Comparison of ENCODE assay signal across 2 cellular contexts in genomic region chr11:114091791-114092397, GRCh38.
TF ChIP-seq lines count a peak whose summit lies in the region.

No MANE protein-coding gene starts in this region.

TF ChIP-seq in K562, 482 proteins besides CTCF, POLR2A, EP300 and RAD21 (continues in another document):
- TF ChIP-seq ZNF124 (CRISPR knock-in tag; IDR thresholded peaks at IDR 0.05) (no peak), ZNF76 (CRISPR knock-in tag; IDR thresholded peaks at IDR 0.05; ENCODE audit: borderline replicate concordance) (no peak), DDX20 (tag; IDR thresholded peaks at IDR 0.05; ENCODE audit: low read depth) (no peak), ZNF639 (CRISPR knock-in tag; conservative IDR thresholded peaks at IDR 0.05 in 1 of 2, IDR thresholded peaks at IDR 0.05 in 1 of 2) (no peak), STAT6 (CRISPR knock-in tag; IDR thresholded peaks at IDR 0.05) (no peak), CCNT2 (IDR thresholded peaks at IDR 0.05; ENCODE audit: borderline replicate concordance, extremely low read depth, insufficient read length, low read depth, low read length) (no peak), MAFG (tag; conservative IDR thresholded peaks at IDR 0.05) (no peak), ZNF586 (CRISPR knock-in tag; conservative IDR thresholded peaks at IDR 0.05) (no peak), DMBX1 (CRISPR knock-in tag; IDR thresholded peaks at IDR 0.05; ENCODE audit: borderline replicate concordance) (no peak), MTA2 (IDR thresholded peaks at IDR 0.05; ENCODE audit: low read depth) (no peak), HLTF (IDR thresholded peaks at IDR 0.05) (no peak), MAFK (IDR thresholded peaks at IDR 0.05; ENCODE audit: low read length) (no peak), NONO (IDR thresholded peaks at IDR 0.05; ENCODE audit: low read depth in 2 of 2, low read length in 1 of 2) (no peak), ETV1 (tag; conservative IDR thresholded peaks at IDR 0.05; ENCODE audit: low read depth) (no peak), THAP7 (CRISPR knock-in tag; IDR thresholded peaks at IDR 0.05) (no peak)
- TF ChIP-seq, protein P1, sequence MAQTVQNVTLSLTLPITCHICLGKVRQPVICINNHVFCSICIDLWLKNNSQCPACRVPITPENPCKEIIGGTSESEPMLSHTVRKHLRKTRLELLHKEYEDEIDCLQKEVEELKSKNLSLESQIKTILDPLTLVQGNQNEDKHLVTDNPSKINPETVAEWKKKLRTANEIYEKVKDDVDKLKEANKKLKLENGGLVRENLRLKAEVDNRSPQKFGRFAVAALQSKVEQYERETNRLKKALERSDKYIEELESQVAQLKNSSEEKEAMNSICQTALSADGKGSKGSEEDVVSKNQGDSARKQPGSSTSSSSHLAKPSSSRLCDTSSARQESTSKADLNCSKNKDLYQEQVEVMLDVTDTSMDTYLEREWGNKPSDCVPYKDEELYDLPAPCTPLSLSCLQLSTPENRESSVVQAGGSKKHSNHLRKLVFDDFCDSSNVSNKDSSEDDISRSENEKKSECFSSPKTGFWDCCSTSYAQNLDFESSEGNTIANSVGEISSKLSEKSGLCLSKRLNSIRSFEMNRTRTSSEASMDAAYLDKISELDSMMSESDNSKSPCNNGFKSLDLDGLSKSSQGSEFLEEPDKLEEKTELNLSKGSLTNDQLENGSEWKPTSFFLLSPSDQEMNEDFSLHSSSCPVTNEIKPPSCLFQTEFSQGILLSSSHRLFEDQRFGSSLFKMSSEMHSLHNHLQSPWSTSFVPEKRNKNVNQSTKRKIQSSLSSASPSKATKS (CRISPR knock-in tag; IDR thresholded peaks at IDR 0.05), result no peak
- TF ChIP-seq, protein P2, sequence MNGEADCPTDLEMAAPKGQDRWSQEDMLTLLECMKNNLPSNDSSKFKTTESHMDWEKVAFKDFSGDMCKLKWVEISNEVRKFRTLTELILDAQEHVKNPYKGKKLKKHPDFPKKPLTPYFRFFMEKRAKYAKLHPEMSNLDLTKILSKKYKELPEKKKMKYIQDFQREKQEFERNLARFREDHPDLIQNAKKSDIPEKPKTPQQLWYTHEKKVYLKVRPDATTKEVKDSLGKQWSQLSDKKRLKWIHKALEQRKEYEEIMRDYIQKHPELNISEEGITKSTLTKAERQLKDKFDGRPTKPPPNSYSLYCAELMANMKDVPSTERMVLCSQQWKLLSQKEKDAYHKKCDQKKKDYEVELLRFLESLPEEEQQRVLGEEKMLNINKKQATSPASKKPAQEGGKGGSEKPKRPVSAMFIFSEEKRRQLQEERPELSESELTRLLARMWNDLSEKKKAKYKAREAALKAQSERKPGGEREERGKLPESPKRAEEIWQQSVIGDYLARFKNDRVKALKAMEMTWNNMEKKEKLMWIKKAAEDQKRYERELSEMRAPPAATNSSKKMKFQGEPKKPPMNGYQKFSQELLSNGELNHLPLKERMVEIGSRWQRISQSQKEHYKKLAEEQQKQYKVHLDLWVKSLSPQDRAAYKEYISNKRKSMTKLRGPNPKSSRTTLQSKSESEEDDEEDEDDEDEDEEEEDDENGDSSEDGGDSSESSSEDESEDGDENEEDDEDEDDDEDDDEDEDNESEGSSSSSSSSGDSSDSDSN (IDR thresholded peaks at IDR 0.05; ENCODE audit: borderline replicate concordance in 1 of 2, low read depth in 2 of 2, low read length in 2 of 2), result no peak
- TF ChIP-seq, protein P3, sequence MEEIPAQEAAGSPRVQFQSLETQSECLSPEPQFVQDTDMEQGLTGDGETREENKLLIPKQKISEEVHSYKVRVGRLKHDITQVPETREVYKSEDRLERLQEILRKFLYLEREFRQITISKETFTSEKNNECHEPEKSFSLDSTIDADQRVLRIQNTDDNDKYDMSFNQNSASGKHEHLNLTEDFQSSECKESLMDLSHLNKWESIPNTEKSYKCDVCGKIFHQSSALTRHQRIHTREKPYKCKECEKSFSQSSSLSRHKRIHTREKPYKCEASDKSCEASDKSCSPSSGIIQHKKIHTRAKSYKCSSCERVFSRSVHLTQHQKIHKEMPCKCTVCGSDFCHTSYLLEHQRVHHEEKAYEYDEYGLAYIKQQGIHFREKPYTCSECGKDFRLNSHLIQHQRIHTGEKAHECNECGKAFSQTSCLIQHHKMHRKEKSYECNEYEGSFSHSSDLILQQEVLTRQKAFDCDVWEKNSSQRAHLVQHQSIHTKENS (CRISPR knock-in tag; IDR thresholded peaks at IDR 0.05), result no peak

TF ChIP-seq in HepG2, 621 proteins besides CTCF, POLR2A, EP300 and RAD21 (continues in another document):
- TF ChIP-seq ZBTB1 (CRISPR knock-in tag; IDR thresholded peaks at IDR 0.05; ENCODE audit: borderline replicate concordance) (no peak), ZNF350 (CRISPR knock-in tag; IDR thresholded peaks at IDR 0.05; ENCODE audit: borderline replicate concordance, low read depth) (no peak), HOXA9 (CRISPR knock-in tag; IDR thresholded peaks at IDR 0.05; ENCODE audit: borderline replicate concordance) (no peak), ZNF770 (CRISPR knock-in tag; IDR thresholded peaks at IDR 0.05) (peak; percentile 28; the same call in 1 of the 2 replicates), ZFX (CRISPR knock-in tag; IDR thresholded peaks at IDR 0.05; ENCODE audit: low read depth) (peak; percentile 51), MYPOP (CRISPR knock-in tag; IDR thresholded peaks at IDR 0.05) (no peak), LCORL (IDR thresholded peaks at IDR 0.05) (no peak), LCORL (CRISPR knock-in tag; IDR thresholded peaks at IDR 0.05) (no peak), ATM (IDR thresholded peaks at IDR 0.05; ENCODE audit: borderline replicate concordance) (no peak), FUBP1 (CRISPR knock-in tag; IDR thresholded peaks at IDR 0.05; ENCODE audit: borderline replicate concordance) (no peak), SETDB1 (CRISPR knock-in tag; IDR thresholded peaks at IDR 0.05; ENCODE audit: borderline replicate concordance) (no peak), ZNF180 (CRISPR knock-in tag; IDR thresholded peaks at IDR 0.05; ENCODE audit: borderline replicate concordance, low read depth) (no peak), CENPX (CRISPR knock-in tag; IDR thresholded peaks at IDR 0.05) (no peak), FOXP1 (IDR thresholded peaks at IDR 0.05) (no peak), FOXP1 (CRISPR knock-in tag; IDR thresholded peaks at IDR 0.05) (0 out of 2 replicates have a peak, but pooled peaks have one; percentile 6), SIX1 (CRISPR knock-in tag; IDR thresholded peaks at IDR 0.05; ENCODE audit: borderline replicate concordance) (peak; percentile 34; the same call in 1 of the 2 replicates), ZFP1 (CRISPR knock-in tag; IDR thresholded peaks at IDR 0.05) (no peak), KDM5A (IDR thresholded peaks at IDR 0.05; ENCODE audit: borderline replicate concordance, low read length) (no peak), ASH2L (IDR thresholded peaks at IDR 0.05; ENCODE audit: insufficient read length, low read depth, low read length) (no peak), RFX3 (CRISPR knock-in tag; IDR thresholded peaks at IDR 0.05) (no peak), KLF6 (CRISPR knock-in tag; IDR thresholded peaks at IDR 0.05) (no peak), ZBTB44 (CRISPR knock-in tag; IDR thresholded peaks at IDR 0.05) (no peak), BCL6 (CRISPR knock-in tag; IDR thresholded peaks at IDR 0.05) (0 out of 2 replicates have a peak, but pooled peaks have one; percentile 24), ZNF121 (CRISPR knock-in tag; IDR thresholded peaks at IDR 0.05) (0 out of 2 replicates have a peak, but pooled peaks have one; percentile 11), PAXIP1 (CRISPR knock-in tag; conservative IDR thresholded peaks at IDR 0.05) (peak; percentile 64), ZBTB3 (CRISPR knock-in tag; IDR thresholded peaks at IDR 0.05; ENCODE audit: borderline replicate concordance, low read depth) (no peak), ZNF101 (CRISPR knock-in tag; IDR thresholded peaks at IDR 0.05; ENCODE audit: borderline replicate concordance, low read depth) (no peak), PAX8 (CRISPR knock-in tag; IDR thresholded peaks at IDR 0.05; ENCODE audit: borderline replicate concordance) (no peak), SAFB2 (CRISPR knock-in tag; IDR thresholded peaks at IDR 0.05; ENCODE audit: borderline replicate concordance, low read depth) (no peak), FOSL2 (CRISPR knock-in tag; IDR thresholded peaks at IDR 0.05) (0 out of 2 replicates have a peak, but pooled peaks have one; percentile 6)
- TF ChIP-seq, protein P4, sequence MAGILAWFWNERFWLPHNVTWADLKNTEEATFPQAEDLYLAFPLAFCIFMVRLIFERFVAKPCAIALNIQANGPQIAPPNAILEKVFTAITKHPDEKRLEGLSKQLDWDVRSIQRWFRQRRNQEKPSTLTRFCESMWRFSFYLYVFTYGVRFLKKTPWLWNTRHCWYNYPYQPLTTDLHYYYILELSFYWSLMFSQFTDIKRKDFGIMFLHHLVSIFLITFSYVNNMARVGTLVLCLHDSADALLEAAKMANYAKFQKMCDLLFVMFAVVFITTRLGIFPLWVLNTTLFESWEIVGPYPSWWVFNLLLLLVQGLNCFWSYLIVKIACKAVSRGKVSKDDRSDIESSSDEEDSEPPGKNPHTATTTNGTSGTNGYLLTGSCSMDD (CRISPR knock-in tag; IDR thresholded peaks at IDR 0.05), result no peak
